ENCODE assay signal across 1 cellular context in the genomic region with DNA sequence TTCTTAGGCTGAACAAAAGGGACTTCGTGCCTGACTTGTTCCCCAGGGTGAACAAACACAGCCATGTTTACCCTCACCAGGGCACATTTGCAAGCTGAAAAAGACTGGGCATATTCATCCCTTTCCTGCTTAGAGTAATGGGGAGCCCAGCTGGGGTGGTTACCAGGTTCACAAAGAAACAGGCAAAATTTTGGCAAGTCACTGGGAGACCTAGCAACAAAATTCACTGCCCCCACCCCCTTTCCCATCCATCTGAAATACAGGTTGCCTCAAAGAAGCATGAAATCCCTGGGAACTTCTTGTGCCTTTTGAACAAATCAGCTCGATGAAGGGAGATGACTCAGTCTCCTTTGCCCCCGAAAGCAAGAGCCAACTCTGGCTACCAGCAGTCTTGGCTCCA.
TF ChIP-seq lines count a peak whose summit lies in the region.

No MANE protein-coding gene starts in this region.

TF ChIP-seq in GM23338, 12 proteins besides CTCF, POLR2A, EP300 and RAD21 (continued from another document):
- TF ChIP-seq, protein P1, sequence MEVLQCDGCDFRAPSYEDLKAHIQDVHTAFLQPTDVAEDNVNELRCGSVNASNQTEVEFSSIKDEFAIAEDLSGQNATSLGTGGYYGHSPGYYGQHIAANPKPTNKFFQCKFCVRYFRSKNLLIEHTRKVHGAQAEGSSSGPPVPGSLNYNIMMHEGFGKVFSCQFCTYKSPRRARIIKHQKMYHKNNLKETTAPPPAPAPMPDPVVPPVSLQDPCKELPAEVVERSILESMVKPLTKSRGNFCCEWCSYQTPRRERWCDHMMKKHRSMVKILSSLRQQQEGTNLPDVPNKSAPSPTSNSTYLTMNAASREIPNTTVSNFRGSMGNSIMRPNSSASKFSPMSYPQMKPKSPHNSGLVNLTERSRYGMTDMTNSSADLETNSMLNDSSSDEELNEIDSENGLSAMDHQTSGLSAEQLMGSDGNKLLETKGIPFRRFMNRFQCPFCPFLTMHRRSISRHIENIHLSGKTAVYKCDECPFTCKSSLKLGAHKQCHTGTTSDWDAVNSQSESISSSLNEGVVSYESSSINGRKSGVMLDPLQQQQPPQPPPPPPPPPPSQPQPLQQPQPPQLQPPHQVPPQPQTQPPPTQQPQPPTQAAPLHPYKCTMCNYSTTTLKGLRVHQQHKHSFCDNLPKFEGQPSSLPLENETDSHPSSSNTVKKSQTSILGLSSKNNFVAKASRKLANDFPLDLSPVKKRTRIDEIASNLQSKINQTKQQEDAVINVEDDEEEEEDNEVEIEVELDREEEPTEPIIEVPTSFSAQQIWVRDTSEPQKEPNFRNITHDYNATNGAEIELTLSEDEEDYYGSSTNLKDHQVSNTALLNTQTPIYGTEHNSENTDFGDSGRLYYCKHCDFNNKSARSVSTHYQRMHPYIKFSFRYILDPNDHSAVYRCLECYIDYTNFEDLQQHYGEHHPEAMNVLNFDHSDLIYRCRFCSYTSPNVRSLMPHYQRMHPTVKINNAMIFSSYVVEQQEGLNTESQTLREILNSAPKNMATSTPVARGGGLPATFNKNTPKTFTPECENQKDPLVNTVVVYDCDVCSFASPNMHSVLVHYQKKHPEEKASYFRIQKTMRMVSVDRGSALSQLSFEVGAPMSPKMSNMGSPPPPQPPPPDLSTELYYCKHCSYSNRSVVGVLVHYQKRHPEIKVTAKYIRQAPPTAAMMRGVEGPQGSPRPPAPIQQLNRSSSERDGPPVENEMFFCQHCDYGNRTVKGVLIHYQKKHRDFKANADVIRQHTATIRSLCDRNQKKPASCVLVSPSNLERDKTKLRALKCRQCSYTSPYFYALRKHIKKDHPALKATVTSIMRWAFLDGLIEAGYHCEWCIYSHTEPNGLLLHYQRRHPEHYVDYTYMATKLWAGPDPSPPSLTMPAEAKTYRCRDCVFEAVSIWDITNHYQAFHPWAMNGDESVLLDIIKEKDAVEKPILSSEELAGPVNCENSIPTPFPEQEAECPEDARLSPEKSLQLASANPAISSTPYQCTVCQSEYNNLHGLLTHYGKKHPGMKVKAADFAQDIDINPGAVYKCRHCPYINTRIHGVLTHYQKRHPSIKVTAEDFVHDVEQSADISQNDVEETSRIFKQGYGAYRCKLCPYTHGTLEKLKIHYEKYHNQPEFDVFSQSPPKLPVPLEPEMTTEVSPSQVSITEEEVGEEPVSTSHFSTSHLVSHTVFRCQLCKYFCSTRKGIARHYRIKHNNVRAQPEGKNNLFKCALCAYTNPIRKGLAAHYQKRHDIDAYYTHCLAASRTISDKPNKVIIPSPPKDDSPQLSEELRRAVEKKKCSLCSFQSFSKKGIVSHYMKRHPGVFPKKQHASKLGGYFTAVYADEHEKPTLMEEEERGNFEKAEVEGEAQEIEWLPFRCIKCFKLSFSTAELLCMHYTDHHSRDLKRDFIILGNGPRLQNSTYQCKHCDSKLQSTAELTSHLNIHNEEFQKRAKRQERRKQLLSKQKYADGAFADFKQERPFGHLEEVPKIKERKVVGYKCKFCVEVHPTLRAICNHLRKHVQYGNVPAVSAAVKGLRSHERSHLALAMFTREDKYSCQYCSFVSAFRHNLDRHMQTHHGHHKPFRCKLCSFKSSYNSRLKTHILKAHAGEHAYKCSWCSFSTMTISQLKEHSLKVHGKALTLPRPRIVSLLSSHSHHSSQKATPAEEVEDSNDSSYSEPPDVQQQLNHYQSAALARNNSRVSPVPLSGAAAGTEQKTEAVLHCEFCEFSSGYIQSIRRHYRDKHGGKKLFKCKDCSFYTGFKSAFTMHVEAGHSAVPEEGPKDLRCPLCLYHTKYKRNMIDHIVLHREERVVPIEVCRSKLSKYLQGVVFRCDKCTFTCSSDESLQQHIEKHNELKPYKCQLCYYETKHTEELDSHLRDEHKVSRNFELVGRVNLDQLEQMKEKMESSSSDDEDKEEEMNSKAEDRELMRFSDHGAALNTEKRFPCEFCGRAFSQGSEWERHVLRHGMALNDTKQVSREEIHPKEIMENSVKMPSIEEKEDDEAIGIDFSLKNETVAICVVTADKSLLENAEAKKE (CRISPR knock-in tag; IDR thresholded peaks at IDR 0.05) = no peak
- no peak for TF ChIP-seq CREB1 (CRISPR knock-in tag; IDR thresholded peaks at IDR 0.05; ENCODE audit: low read depth)
- TF ChIP-seq, protein P2, sequence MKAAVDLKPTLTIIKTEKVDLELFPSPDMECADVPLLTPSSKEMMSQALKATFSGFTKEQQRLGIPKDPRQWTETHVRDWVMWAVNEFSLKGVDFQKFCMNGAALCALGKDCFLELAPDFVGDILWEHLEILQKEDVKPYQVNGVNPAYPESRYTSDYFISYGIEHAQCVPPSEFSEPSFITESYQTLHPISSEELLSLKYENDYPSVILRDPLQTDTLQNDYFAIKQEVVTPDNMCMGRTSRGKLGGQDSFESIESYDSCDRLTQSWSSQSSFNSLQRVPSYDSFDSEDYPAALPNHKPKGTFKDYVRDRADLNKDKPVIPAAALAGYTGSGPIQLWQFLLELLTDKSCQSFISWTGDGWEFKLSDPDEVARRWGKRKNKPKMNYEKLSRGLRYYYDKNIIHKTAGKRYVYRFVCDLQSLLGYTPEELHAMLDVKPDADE (IDR thresholded peaks at IDR 0.05) = no peak
